20 cellular contexts compared by ENCODE assay signal in genomic region chr2:1887106-1887505, GRCh38.
A peak's percentile ranks its signal among the peaks of the same experiment; 100 is the strongest.
DNase-seq lines count a peak whose midpoint lies in the region; ATAC-seq and TF ChIP-seq lines count a peak whose summit lies in the region.
"Had no signal": no experiment of that assay in that cellular context is flagged by ENCODE, and none has a peak within 500 bp of the region (broad histone marks: within the 10 kb centered on the region; RNA-seq: fewer than 3 reads in every experiment).

No MANE protein-coding gene starts in this region.

- H3K36me3 ChIP-seq in sigmoid colon (no peaks in the 10 kb centered on the region), thyroid gland (no peaks in the 10 kb centered on the region), PC-3 (ENCODE audit: low read depth, low read length) (no peaks in the 10 kb centered on the region)
- H3K36me3 ChIP-seq: BE2C; BLaER1; BLaER1 treated with 17β-estradiol and CSF1 and Interleukin-3, amounts not matched to agents 10 nM and 100 nM had no signal

- H3K4me1 ChIP-seq in sigmoid colon (no peaks in the 10 kb centered on the region), thyroid gland (no peaks in the 10 kb centered on the region), PC-3 (ENCODE audit: insufficient read depth, low read length) (no peaks in the 10 kb centered on the region)
- H3K4me1 ChIP-seq: A549, BE2C, Caco-2 had no signal

- H3K27me3 ChIP-seq in sigmoid colon (no peaks in the 10 kb centered on the region), thyroid gland (no peaks in the 10 kb centered on the region), PC-3 (ENCODE audit: low read length) (peaks cover 73% of the 10 kb centered on the region)
- H3K27me3 ChIP-seq: BE2C, BLaER1 had no signal

- CTCF ChIA-PET in PC-3 (lab: Charles Lee): interaction anchor here (0.6 kb wide), 1 partner anchor 84 kb away, joined by 4 read pairs; no protein-coding TSS in a partner anchor

- H3K9me2 ChIP-seq in PC-3 (replicated peaks; ENCODE audit: low read length): no peaks in the 10 kb centered on the region

- H3F3A ChIP-seq in PC-3 (ENCODE audit: low read length, unreplicated experiment): no peaks in the 10 kb centered on the region

- H3K9me3 ChIP-seq in sigmoid colon: no peaks in the 10 kb centered on the region
- no peaks in the 10 kb centered on the region for H3K9me3 ChIP-seq in thyroid gland
- H3K9me3 ChIP-seq in PC-3 (ENCODE audit: low read length): no peaks in the 10 kb centered on the region
- H3K9me3 ChIP-seq: A549, BE2C, BLaER1, Caco-2 had no signal

- H3K9ac ChIP-seq in PC-3 (ENCODE audit: low read length): no peak overlapping the region
- H3K9ac ChIP-seq: BLaER1; BLaER1 treated with 17β-estradiol and CSF1 and Interleukin-3, amounts not matched to agents 10 nM and 100 nM had no signal

- H3K4me2 ChIP-seq in PC-3 (ENCODE audit: low read length): no peak overlapping the region
- H3K4me2 ChIP-seq: A549; BLaER1; BLaER1 treated with 17β-estradiol and CSF1 and Interleukin-3, amounts not matched to agents 10 nM and 100 nM had no signal

- no TSS peak for BruUV-seq in PC-3 (replicated peaks; lab: Mats Ljungman, UMichigan)

- DNase-seq in mesenteric fat pad (ENCODE audit: low spot score): peak; percentile 47
- DNase-seq in posterior vena cava (ENCODE audit: low spot score): peak; percentile 55
- peak; percentile 36 for DNase-seq in sigmoid colon
- no peak for DNase-seq in thyroid gland
- DNase-seq in PC-3: no peak
- DNase-seq: CD8-positive, alpha-beta memory T cell; COR-L47; DMS 273 treated with DMSO at 0.1 percent for 48 hours; DMS153; DMS79; DMS79 treated with DMSO at 0.1 percent for 48 hours had no signal

- POLR2A ChIA-PET in PC-3 (lab: Charles Lee; ENCODE audit: unreplicated experiment): no interaction called here

- H3K4me3 ChIP-seq in sigmoid colon (no peak overlapping the region), thyroid gland (replicated peaks in 1 of 3) (no peak overlapping the region), PC-3 (ENCODE audit: low read length) (no peak overlapping the region)
- H3K4me3 ChIP-seq: A549; BLaER1; BLaER1 treated with 17β-estradiol and CSF1 and Interleukin-3, amounts not matched to agents 10 nM and 100 nM had no signal

- TF ChIP-seq CTCF in sigmoid colon (IDR thresholded peaks at IDR 0.05) (no peak), thyroid gland (IDR thresholded peaks at IDR 0.05) (no peak), PC-3 (conservative IDR thresholded peaks at IDR 0.05; ENCODE audit: low read depth, low read length) (no peak)

- ATAC-seq in HG02885 (IDR thresholded peaks at IDR 0.05; ENCODE audit: poor library complexity, unreplicated experiment): no peak
- ATAC-seq in PC-3: no peak
- ATAC-seq: CD8-positive, alpha-beta T cell had no signal

- H3K27ac ChIP-seq in sigmoid colon (no peak overlapping the region), thyroid gland (no peak overlapping the region), PC-3 (ENCODE audit: low read length) (no peak overlapping the region)
- H3K27ac ChIP-seq: 22Rv1; A549; BLaER1; BLaER1 treated with 17β-estradiol and CSF1 and Interleukin-3, amounts not matched to agents 10 nM and 100 nM; C4-2B had no signal

- intact Hi-C loops in posterior vena cava (cut with DNase I): no loop called here
- intact Hi-C loops in sigmoid colon (cut with DNase I): no loop called here
- intact Hi-C loops in thyroid gland (cut with DNase I): no loop called here
- intact Hi-C loops in PC-3 (cut with micrococcal nuclease): loop anchor here (5.0 kb wide), 1 partner anchor 1415 kb away; no protein-coding TSS in a partner anchor

- 92 to 93% methylated on average over 11 of the region's 11 CpGs for WGBS in sigmoid colon, 2 donors
- WGBS in thyroid gland, 2 donors: 88 to 91% methylated on average over 11 of the region's 11 CpGs

- TF ChIP-seq EP300 in sigmoid colon (IDR thresholded peaks at IDR 0.05): no peak

- no peaks in the 10 kb centered on the region for H4K20me1 ChIP-seq in PC-3 (ENCODE audit: low read length)
- H4K20me1 ChIP-seq: BLaER1; BLaER1 treated with 17β-estradiol and CSF1 and Interleukin-3, amounts not matched to agents 10 nM and 100 nM had no signal

- no peaks in the 10 kb centered on the region for H3K79me2 ChIP-seq in PC-3 (ENCODE audit: low read length)

- TF ChIP-seq POLR2A in sigmoid colon (IDR thresholded peaks at IDR 0.05): no peak
- TF ChIP-seq POLR2A in thyroid gland (IDR thresholded peaks at IDR 0.05): no peak

- no peak overlapping the region for H2AFZ ChIP-seq in PC-3 (ENCODE audit: low read length)

Comparison
In these comparisons a context has a peak if more than half of its experiments do, and no peak if none do; other contexts are left out.
1. DNase-seq: peak in mesenteric fat pad (single experiment), posterior vena cava (single experiment) and sigmoid colon (single experiment); none in thyroid gland (0 of 2) and PC-3 (single experiment).